Comparison of ENCODE assay signal across 8 cellular contexts in the genomic region with DNA sequence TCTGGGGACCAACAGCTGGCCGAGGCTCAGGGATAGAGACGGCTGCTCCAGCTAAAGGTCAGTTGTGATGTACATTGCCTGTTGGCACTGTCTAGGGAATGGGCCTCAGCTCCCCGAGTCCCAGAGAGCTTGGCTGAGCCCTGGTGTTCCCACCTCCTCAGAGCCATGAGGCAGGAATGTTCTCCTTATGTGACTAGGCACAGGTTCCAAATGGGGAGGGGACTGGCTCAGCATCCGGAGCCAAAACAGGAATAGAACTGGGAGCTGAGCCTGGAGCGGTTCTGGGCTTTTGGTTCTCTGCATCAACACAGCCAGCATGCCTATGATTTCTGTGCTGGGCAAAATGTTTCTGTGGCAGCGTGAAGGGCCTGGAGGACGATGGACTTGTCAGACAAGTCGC. TPM values are rescaled to one million over a fixed set of nuclear protein-coding genes. Genes with fewer than 3 reads are reported as not detected.
A peak's percentile ranks its signal among the peaks of the same experiment; 100 is the strongest.
DNase-seq lines count a peak whose midpoint lies in the region; ATAC-seq and TF ChIP-seq lines count a peak whose summit lies in the region.

A gene with protein sequence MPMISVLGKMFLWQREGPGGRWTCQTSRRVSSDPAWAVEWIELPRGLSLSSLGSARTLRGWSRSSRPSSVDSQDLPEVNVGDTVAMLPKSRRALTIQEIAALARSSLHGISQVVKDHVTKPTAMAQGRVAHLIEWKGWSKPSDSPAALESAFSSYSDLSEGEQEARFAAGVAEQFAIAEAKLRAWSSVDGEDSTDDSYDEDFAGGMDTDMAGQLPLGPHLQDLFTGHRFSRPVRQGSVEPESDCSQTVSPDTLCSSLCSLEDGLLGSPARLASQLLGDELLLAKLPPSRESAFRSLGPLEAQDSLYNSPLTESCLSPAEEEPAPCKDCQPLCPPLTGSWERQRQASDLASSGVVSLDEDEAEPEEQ (plus strand): TSS at position 286 of the 400 bp plus-strand sequence. CDS start 31 bp downstream, at position 317.

- no peaks in the 10 kb centered on the region for H3K27me3 ChIP-seq in parathyroid adenoma (ENCODE audit: control insufficient read depth, insufficient read depth, low read length)

- H3K4me3 ChIP-seq in parathyroid adenoma (ENCODE audit: low read depth, low read length), result peak within 1 kb of the TSS; percentile 67

- H3K4me3 Mint-ChIP-seq in HFFc6, result peak within 1 kb of the TSS; percentile 87
- H3K4me3 Mint-ChIP-seq in activated naive CD8-positive, alpha-beta T cell, result peak within 1 kb of the TSS; percentile 92

- peaks cover 26% of the 10 kb centered on the region for H3K27me3 Mint-ChIP-seq in HFFc6 (ENCODE audit: insufficient read depth)
- no peaks in the 10 kb centered on the region for H3K27me3 Mint-ChIP-seq in activated naive CD8-positive, alpha-beta T cell

- H3K36me3 Mint-ChIP-seq in HFFc6 (ENCODE audit: low read depth), result peaks cover 44% of the 10 kb centered on the region
- H3K36me3 Mint-ChIP-seq in activated naive CD8-positive, alpha-beta T cell, result peaks cover 4% of the 10 kb centered on the region

- peak within 1 kb of the TSS; percentile 97 for H3K27ac Mint-ChIP-seq in HFFc6
- H3K27ac Mint-ChIP-seq in activated naive CD8-positive, alpha-beta T cell, result peak within 1 kb of the TSS; percentile 86

- no peaks in the 10 kb centered on the region for H3K9me3 ChIP-seq in parathyroid adenoma (ENCODE audit: control insufficient read depth, low read length)

- H2AFZ ChIP-seq in parathyroid adenoma, result peak within 1 kb of the TSS; percentile 75

- in situ Hi-C loops in KBM-7 (cut with MboI; ENCODE audit: low pct_unique_long_range_greater_than_20kb, low sequenced_read_pairs), result no loop called here

- no peaks in the 10 kb centered on the region for H3K36me3 ChIP-seq in parathyroid adenoma (ENCODE audit: control insufficient read depth, insufficient read depth, low read length)

- TF ChIP-seq CTCF in HFFc6 (IDR thresholded peaks at IDR 0.05) (no peak), parathyroid adenoma (IDR thresholded peaks at IDR 0.05) (no peak)

- no peak within 1 kb of the TSS for H3K9ac ChIP-seq in parathyroid adenoma

- ATAC-seq in GM18868 (IDR thresholded peaks at IDR 0.05; ENCODE audit: unreplicated experiment) (no peak), HG03521 (IDR thresholded peaks at IDR 0.05; ENCODE audit: unreplicated experiment) (no peak)

- H3K4me1 ChIP-seq in parathyroid adenoma, result peaks cover 37% of the 10 kb centered on the region

- H3K79me2 ChIP-seq in parathyroid adenoma, result peaks cover 22% of the 10 kb centered on the region

- peaks cover 78% of the 10 kb centered on the region for H3K4me1 Mint-ChIP-seq in HFFc6 (ENCODE audit: low read depth)
- peaks cover 53% of the 10 kb centered on the region for H3K4me1 Mint-ChIP-seq in activated naive CD8-positive, alpha-beta T cell (ENCODE audit: low read depth)

- peak within 1 kb of the TSS; percentile 92 for H3K27ac ChIP-seq in parathyroid adenoma

- DNase-seq in HFFc6 (peak; percentile 12), cardiac septum (ENCODE audit: low spot score) (peak; percentile 82), KBM-7 (no peak)
- DNase-seq in activated CD4-positive, CD25-positive, alpha-beta regulatory T cell (lab: John Stamatoyannopoulos, UW), result no peak

- peak within 1 kb of the TSS; percentile 92 for H3K4me2 ChIP-seq in parathyroid adenoma (ENCODE audit: low read length)

- intact Hi-C loops in cardiac septum (cut with DNase I), result loop anchor here (2.0 kb wide), 2 partner anchors 23 to 25 kb away; a partner anchor contains a TSS

- H3K9me3 Mint-ChIP-seq in HFFc6, result no peaks in the 10 kb centered on the region
- H3K9me3 Mint-ChIP-seq in activated naive CD8-positive, alpha-beta T cell (ENCODE audit: low read depth), result no peaks in the 10 kb centered on the region

RNA-seq across cellular contexts. Expression of the gene that starts here (rescaled TPM):
- 10 to 100 TPM; 11.2 to 13.6 (median 11.9) TPM for total RNA-seq in HFFc6 (2021; fragmentation: NEBNext Ultra II Directional; extraction: Animal tissue kit (Norgen Biotek cat#: 25700))
- 43.3 TPM for total RNA-seq in cardiac septum

Comparison
In these comparisons a context has a peak if more than half of its experiments do, and no peak if none do; other contexts are left out.
1. DNase-seq: peak in HFFc6 (single experiment) and cardiac septum (single experiment); none in activated CD4-positive, CD25-positive, alpha-beta regulatory T cell (0 of 4) and KBM-7 (single experiment).